Comparison of ENCODE assay signal across 2 cellular contexts in genomic region chr9:26145938-26146337, GRCh38.
TF ChIP-seq lines count a peak whose summit lies in the region.

No MANE protein-coding gene starts in this region.

TF ChIP-seq in A549, 52 proteins besides CTCF, POLR2A, EP300 and RAD21:
- TF ChIP-seq SREBF2 (IDR thresholded peaks at IDR 0.05) (no peak), BCL3 (IDR thresholded peaks at IDR 0.05) (no peak), HEYL (CRISPR knock-in tag; IDR thresholded peaks at IDR 0.05) (no peak), ZNF302 (CRISPR knock-in tag; IDR thresholded peaks at IDR 0.05) (no peak), FOXS1 (CRISPR knock-in tag; IDR thresholded peaks at IDR 0.05) (no peak), RCOR1 (IDR thresholded peaks at IDR 0.05; ENCODE audit: low read depth, low read length) (no peak), HMGXB4 (CRISPR knock-in tag; IDR thresholded peaks at IDR 0.05; ENCODE audit: borderline replicate concordance) (no peak), EHMT2 (IDR thresholded peaks at IDR 0.05; ENCODE audit: low read depth) (no peak), ESRRA (IDR thresholded peaks at IDR 0.05; ENCODE audit: borderline replicate concordance, low read length) (no peak), JUN (IDR thresholded peaks at IDR 0.05) (no peak), E2F6 (IDR thresholded peaks at IDR 0.05; ENCODE audit: borderline replicate concordance, low read depth) (no peak), KDM1A (IDR thresholded peaks at IDR 0.05; ENCODE audit: low read depth) (no peak), PHF8 (IDR thresholded peaks at IDR 0.05; ENCODE audit: borderline replicate concordance, low read depth) (no peak), RNF2 (IDR thresholded peaks at IDR 0.05; ENCODE audit: borderline replicate concordance, low read depth) (no peak), EHF (CRISPR knock-in tag; IDR thresholded peaks at IDR 0.05) (no peak), REST (IDR thresholded peaks at IDR 0.05) (no peak), TFCP2L1 (CRISPR knock-in tag; IDR thresholded peaks at IDR 0.05) (no peak)
TF ChIP-seq in A549: peak in this region for 0.

TF ChIP-seq in H1, 55 proteins besides CTCF, POLR2A, EP300 and RAD21:
- TF ChIP-seq FOSL1 (IDR thresholded peaks at IDR 0.05; ENCODE audit: insufficient read depth, low read depth, low read length) (no peak), KDM5A (IDR thresholded peaks at IDR 0.05; ENCODE audit: low read length) (no peak), SIN3A (conservative IDR thresholded peaks at IDR 0.05 in 1 of 2, IDR thresholded peaks at IDR 0.05 in 1 of 2; ENCODE audit: low read depth in 1 of 2, low read length in 2 of 2) (no peak), CREB1 (IDR thresholded peaks at IDR 0.05) (no peak), EGR1 (IDR thresholded peaks at IDR 0.05; ENCODE audit: borderline replicate concordance, low read depth, low read length) (no peak), RXRA (IDR thresholded peaks at IDR 0.05; ENCODE audit: insufficient read depth, low read depth, low read length) (no peak), EZH2 (IDR thresholded peaks at IDR 0.05; ENCODE audit: low read depth, low read length, severe bottlenecking) (no peak), BACH1 (IDR thresholded peaks at IDR 0.05; ENCODE audit: low read length) (no peak), JUND (IDR thresholded peaks at IDR 0.05; ENCODE audit: low read length) (no peak)
